Comparison of ENCODE assay signal across 10 cellular contexts in genomic region chr17:68399638-68400403, GRCh38. TPM values are rescaled to one million over a fixed set of nuclear protein-coding genes. Genes with fewer than 3 reads are reported as not detected.
A peak's percentile ranks its signal among the peaks of the same experiment; 100 is the strongest.
DNase-seq lines count a peak whose midpoint lies in the region; ATAC-seq and TF ChIP-seq lines count a peak whose summit lies in the region.
"Had no signal": no experiment of that assay in that cellular context is flagged by ENCODE, and none has a peak within 500 bp of the region (broad histone marks: within the 10 kb centered on the region; RNA-seq: fewer than 3 reads in every experiment).

No MANE protein-coding gene starts in this region.

- H3K9me3 ChIP-seq in HEK293 (ENCODE audit: control insufficient read depth, insufficient read depth, low read depth, low read length): no peaks in the 10 kb centered on the region

- peaks cover 9% of the 10 kb centered on the region for H3K9me3 Mint-ChIP-seq in WTC11

- CTCF ChIA-PET in HEK293 (lab: Yijun Ruan, JAX): interaction anchor here (0.6 to 2.8 kb wide), 45 partner anchors 7 to 1680 kb away, joined by 3 to 63 read pairs (median 6); no protein-coding TSS in a partner anchor
- CTCF ChIA-PET in WTC11 (lab: Charles Lee): interaction anchor here (0.5 to 2.3 kb wide), 54 partner anchors 8 to 380 kb away, joined by 3 to 35 read pairs (median 5); partner anchors contain the start of genes AMZ2 and WIPI1

- peaks cover 28% of the 10 kb centered on the region for H3K4me1 Mint-ChIP-seq in WTC11

- H3K36me3 Mint-ChIP-seq in WTC11: peaks cover 3% of the 10 kb centered on the region; the same call in 1 of the 2 replicates
- H3K36me3 Mint-ChIP-seq: natural killer cell had no signal

- no peaks in the 10 kb centered on the region; the same call in 1 of the 2 replicates for H3K4me1 ChIP-seq in HEK293 (ENCODE audit: control insufficient read depth, insufficient read depth, low read length)

- POLR2A ChIA-PET in HEK293 (lab: Yijun Ruan, JAX) (interaction anchor here (0.9 to 1.5 kb wide), 3 partner anchors 88 to 109 kb away, joined by 3 to 5 read pairs (median 3); partner anchors contain the start of genes ARSG and SLC16A6), WTC11 (lab: Charles Lee) (interaction anchor here (1.5 kb wide), 1 partner anchor 108 kb away, joined by 9 read pairs; the partner anchor contains the start of gene ARSG)

- H3K27ac Mint-ChIP-seq in WTC11: peak overlapping the region; percentile 78; the same call in 1 of the 2 replicates

- H3K4me3 Mint-ChIP-seq in WTC11: no peak overlapping the region

- no peak overlapping the region for H3K4me3 ChIP-seq in HEK293 (ENCODE audit: low read depth, low read length)

- no peaks in the 10 kb centered on the region for H3K36me3 ChIP-seq in HEK293 (ENCODE audit: control insufficient read depth in 2 of 2, insufficient read depth in 1 of 2, low read length in 2 of 2)

- no peaks in the 10 kb centered on the region for H3K27me3 Mint-ChIP-seq in WTC11 (ENCODE audit: low read depth)

- TF ChIP-seq CTCF in HEK293 (tag by site-specific recombination; IDR thresholded peaks at IDR 0.05) (no peak), WTC11 (IDR thresholded peaks at IDR 0.05) (no peak)

- no peak for DNase-seq in WTC11 (ENCODE audit: low spot score)
- peak; percentile 26 to 57 for DNase-seq in stimulated activated CD4-positive, alpha-beta T cell treated with anti-CD3 and anti-CD28 coated beads, Interleukin-4, amount 100 ng/mL, for 4 hours
- no peak for DNase-seq in D341Med (ENCODE audit: low spot score)
- DNase-seq in NCI-H1105 treated with DMSO at 0.1 percent for 48 hours (lab: John Stamatoyannopoulos, UW): no peak
- DNase-seq: NCI-H1048 had no signal

- ATAC-seq in WTC11 (no peak), esophagus mucosa (peak; percentile 19), GM19035 (IDR thresholded peaks at IDR 0.05; ENCODE audit: unreplicated experiment) (no peak), GM21526 (IDR thresholded peaks at IDR 0.05; ENCODE audit: low FRiP score, unreplicated experiment) (no peak)

- H3K27ac ChIP-seq in HEK293 (ENCODE audit: extremely low read depth, low read depth, low read length): no peak overlapping the region

TF ChIP-seq in HEK293, 187 proteins besides CTCF, POLR2A, EP300 and RAD21:
- TF ChIP-seq ZIC2 (tag by site-specific recombination; IDR thresholded peaks at IDR 0.05) (peak; percentile 33), ZBTB1 (tag by site-specific recombination; IDR thresholded peaks at IDR 0.05) (no peak)

TF ChIP-seq in WTC11, 78 proteins besides CTCF, POLR2A, EP300 and RAD21:
- TF ChIP-seq ZNF138 (CRISPR knock-in tag; conservative IDR thresholded peaks at IDR 0.05): no peak

RNA-seq across cellular contexts. Expression of gene WIPI1, which starts 57.5 kb away (rescaled TPM):
- 16.2 to 29.3 TPM (median 17.5 TPM) in 3 replicates for total RNA-seq in WTC11 (2021)
- total RNA-seq in esophagus mucosa: 13.3 TPM

Comparison
In these comparisons a context has a peak if more than half of its experiments do, and no peak if none do; other contexts are left out.
1. DNase-seq: peak in stimulated activated CD4-positive, alpha-beta T cell treated with anti-CD3 and anti-CD28 coated beads, Interleukin-4, amount 100 ng/mL, for 4 hours (2 of 2); none in WTC11 (single experiment), D341Med (single experiment) and NCI-H1105 treated with DMSO at 0.1 percent for 48 hours (single experiment).